18 cellular contexts compared by ENCODE assay signal in genomic region chr6:40476673-40477072, GRCh38.
DNase-seq lines count a peak whose midpoint lies in the region; ATAC-seq and TF ChIP-seq lines count a peak whose summit lies in the region.
"Had no signal": no experiment of that assay in that cellular context is flagged by ENCODE, and none has a peak within 500 bp of the region (broad histone marks: within the 10 kb centered on the region; RNA-seq: fewer than 3 reads in every experiment).

No MANE protein-coding gene starts in this region.

- no peaks in the 10 kb centered on the region for H3K9me3 ChIP-seq in A673 (ENCODE audit: low read depth, low read length, poor library complexity, severe bottlenecking)
- no peaks in the 10 kb centered on the region for H3K9me3 ChIP-seq in CD4-positive, alpha-beta T cell (ENCODE audit: control insufficient read depth, low read length)
- no peaks in the 10 kb centered on the region for H3K9me3 ChIP-seq in naive thymus-derived CD4-positive, alpha-beta T cell (ENCODE audit: control insufficient read depth in 2 of 3, low read length in 3 of 3)

- H3K27ac ChIP-seq in A673 (ENCODE audit: low read depth, low read length, poor library complexity, severe bottlenecking): peak overlapping the region; percentile 86
- H3K27ac ChIP-seq in CD4-positive, alpha-beta T cell (ENCODE audit: low read depth, low read length): no peak overlapping the region
- no peak overlapping the region for H3K27ac ChIP-seq in naive thymus-derived CD4-positive, alpha-beta T cell (ENCODE audit: low read depth, low read length)

- peak overlapping the region; percentile 37 for H3K27ac Mint-ChIP-seq in CD4-positive, alpha-beta T cell
- peak overlapping the region; percentile 96 for H3K27ac Mint-ChIP-seq in central memory CD8-positive, alpha-beta T cell (ENCODE audit: low read depth)
- peak overlapping the region in 6 of 9 donors; percentile 20 to 82 (median 64) for H3K27ac Mint-ChIP-seq in naive thymus-derived CD4-positive, alpha-beta T cell
- H3K27ac Mint-ChIP-seq in activated T-helper 2 cell treated with anti-CD3 and anti-CD28 coated beads, Interferon-gamma antibody, Interleukin-2, Interleukin-4, amounts not matched to agents 10 μg/mL and 5 μg/mL and 100 μg/mL, durations not matched to agents 14 hours and 24 hours and 36 hours: no peak overlapping the region
- H3K27ac Mint-ChIP-seq: B cell; CD4-positive, CD25-positive, alpha-beta regulatory T cell had no signal

- H3K36me3 ChIP-seq in A673 (ENCODE audit: insufficient read depth, low read length, poor library complexity, severe bottlenecking): no peaks in the 10 kb centered on the region
- H3K36me3 ChIP-seq in naive thymus-derived CD4-positive, alpha-beta T cell (ENCODE audit: control insufficient read depth in 2 of 3, insufficient read depth in 3 of 3, low read length in 3 of 3): no peaks in the 10 kb centered on the region

- no peak for ATAC-seq in CD4-positive, alpha-beta T cell (ENCODE audit: poor library complexity)
- ATAC-seq in central memory CD8-positive, alpha-beta T cell (replicated peaks; ENCODE audit: extremely low read depth, poor library complexity, severe bottlenecking): no peak
- ATAC-seq in naive thymus-derived CD4-positive, alpha-beta T cell: no peak
- ATAC-seq: GM12878, Panc1 had no signal

- no peak overlapping the region for H3K4me3 Mint-ChIP-seq in CD4-positive, alpha-beta T cell
- H3K4me3 Mint-ChIP-seq in central memory CD8-positive, alpha-beta T cell: no peak overlapping the region
- no peak overlapping the region for H3K4me3 Mint-ChIP-seq in naive thymus-derived CD4-positive, alpha-beta T cell
- no peak overlapping the region for H3K4me3 Mint-ChIP-seq in activated T-helper 2 cell treated with anti-CD3 and anti-CD28 coated beads, Interferon-gamma antibody, Interleukin-2, Interleukin-4, amounts not matched to agents 10 μg/mL and 5 μg/mL and 100 μg/mL, durations not matched to agents 14 hours and 24 hours and 36 hours (ENCODE audit: low read depth)
- H3K4me3 Mint-ChIP-seq: B cell; CD4-positive, CD25-positive, alpha-beta regulatory T cell had no signal

- no peaks in the 10 kb centered on the region for H3K27me3 ChIP-seq in A673 (replicated peaks; ENCODE audit: insufficient read depth, low read depth, low read length, poor library complexity)
- H3K27me3 ChIP-seq in CD4-positive, alpha-beta T cell (ENCODE audit: control insufficient read depth, insufficient read depth, low read length): no peaks in the 10 kb centered on the region
- no peaks in the 10 kb centered on the region for H3K27me3 ChIP-seq in naive thymus-derived CD4-positive, alpha-beta T cell (ENCODE audit: control insufficient read depth in 2 of 2, insufficient read depth in 2 of 2, low read length in 2 of 2)

- DNase-seq in A673 (ENCODE audit: low spot score) (no peak), LoVo (ENCODE audit: low spot score) (no peak), AG20443 (ENCODE audit: low spot score) (no peak)
- DNase-seq in CD4-positive, alpha-beta T cell: no peak
- DNase-seq in central memory CD8-positive, alpha-beta T cell (ENCODE audit: low spot score in 2 of 2): no peak
- no peak for DNase-seq in naive thymus-derived CD4-positive, alpha-beta T cell
- DNase-seq in activated T-helper 2 cell treated with anti-CD3 and anti-CD28 coated beads, Interferon-gamma antibody, Interleukin-2, Interleukin-4, amounts not matched to agents 10 μg/mL and 5 μg/mL and 100 μg/mL, durations not matched to agents 14 hours and 24 hours and 36 hours (ENCODE audit: low spot score): no peak
- DNase-seq: Calu3; CD4-positive, CD25-positive, alpha-beta regulatory T cell; GF-D8; Kasumi-1; MM.1S; NCI-H1092; NCI-H1436 treated with DMSO at 0.1 percent for 48 hours; NCI-H2081 had no signal

- no peaks in the 10 kb centered on the region for H3K27me3 Mint-ChIP-seq in CD4-positive, alpha-beta T cell
- H3K27me3 Mint-ChIP-seq in central memory CD8-positive, alpha-beta T cell: no peaks in the 10 kb centered on the region
- peaks cover 0 to 23% (median 0%) of the 10 kb centered on the region in 5 donors for H3K27me3 Mint-ChIP-seq in naive thymus-derived CD4-positive, alpha-beta T cell
- peaks cover 1% of the 10 kb centered on the region for H3K27me3 Mint-ChIP-seq in activated T-helper 2 cell treated with anti-CD3 and anti-CD28 coated beads, Interferon-gamma antibody, Interleukin-2, Interleukin-4, amounts not matched to agents 10 μg/mL and 5 μg/mL and 100 μg/mL, durations not matched to agents 14 hours and 24 hours and 36 hours (ENCODE audit: low read depth)

- POLR2A ChIA-PET in A673 (lab: Charles Lee; ENCODE audit: low non-redundant PET): interaction anchor here (0.6 kb wide), 1 partner anchor 36 kb away, joined by 3 read pairs; no protein-coding TSS in a partner anchor
- POLR2A ChIA-PET in CD4-positive, alpha-beta T cell (lab: Charles Lee): no interaction called here
- POLR2A ChIA-PET in naive thymus-derived CD4-positive, alpha-beta T cell (lab: Charles Lee): no interaction called here

- no peak overlapping the region for H3K4me3 ChIP-seq in A673 (ENCODE audit: low read depth, low read length, poor library complexity, severe bottlenecking)
- H3K4me3 ChIP-seq in naive thymus-derived CD4-positive, alpha-beta T cell (ENCODE audit: low read length): no peak overlapping the region
- H3K4me3 ChIP-seq: GM12878 had no signal

- intact Hi-C loops in A673 (cut with micrococcal nuclease; ENCODE audit: unreplicated experiment): loop anchor here (2.0 to 5.0 kb wide), 2 partner anchors 36 to 111 kb away; partner anchors contain the start of gene LRFN2
- intact Hi-C loops in CD4-positive, alpha-beta T cell (cut with DNase I, micrococcal nuclease): no loop called here
- intact Hi-C loops in naive thymus-derived CD4-positive, alpha-beta T cell (cut with micrococcal nuclease): loop anchor here in 1 of 2 donors (5.0 kb wide), 2 partner anchors 39 to 89 kb away; no protein-coding TSS in a partner anchor
- intact Hi-C loops in activated T-helper 2 cell treated with anti-CD3 and anti-CD28 coated beads, Interferon-gamma antibody, Interleukin-2, Interleukin-4, amounts not matched to agents 10 μg/mL and 5 μg/mL and 100 μg/mL, durations not matched to agents 14 hours and 24 hours and 36 hours (cut with micrococcal nuclease): no loop called here

- H3K4me1 ChIP-seq in A673 (ENCODE audit: insufficient read depth, low read length, poor library complexity, severe bottlenecking): peaks cover 63% of the 10 kb centered on the region
- H3K4me1 ChIP-seq in naive thymus-derived CD4-positive, alpha-beta T cell (ENCODE audit: control insufficient read depth in 2 of 2, insufficient read depth in 2 of 2, low read length in 2 of 2): peaks cover 0 to 16% of the 10 kb centered on the region in 2 donors

- CTCF ChIA-PET in A673 (lab: Charles Lee): no interaction called here
- CTCF ChIA-PET in CD4-positive, alpha-beta T cell (lab: Charles Lee): no interaction called here
- CTCF ChIA-PET in naive thymus-derived CD4-positive, alpha-beta T cell (lab: Charles Lee): no interaction called here

- H3K4me1 Mint-ChIP-seq in CD4-positive, alpha-beta T cell (ENCODE audit: low read depth): no peaks in the 10 kb centered on the region
- H3K4me1 Mint-ChIP-seq in central memory CD8-positive, alpha-beta T cell: peaks cover 33% of the 10 kb centered on the region
- peaks cover 0 to 32% (median 0%) of the 10 kb centered on the region in 7 donors for H3K4me1 Mint-ChIP-seq in naive thymus-derived CD4-positive, alpha-beta T cell
- peaks cover 8% of the 10 kb centered on the region for H3K4me1 Mint-ChIP-seq in activated T-helper 2 cell treated with anti-CD3 and anti-CD28 coated beads, Interferon-gamma antibody, Interleukin-2, Interleukin-4, amounts not matched to agents 10 μg/mL and 5 μg/mL and 100 μg/mL, durations not matched to agents 14 hours and 24 hours and 36 hours (ENCODE audit: low read depth)
- H3K4me1 Mint-ChIP-seq: B cell; CD4-positive, CD25-positive, alpha-beta regulatory T cell had no signal

- no peak for TF ChIP-seq CTCF in A673 (conservative IDR thresholded peaks at IDR 0.05; ENCODE audit: low read depth, low read length)
- TF ChIP-seq CTCF in CD4-positive, alpha-beta T cell (IDR thresholded peaks at IDR 0.05): no peak

- BruUV-seq in A673 (replicated peaks; lab: Mats Ljungman, UMichigan): no TSS peak

- no peaks in the 10 kb centered on the region for H3K9me3 Mint-ChIP-seq in CD4-positive, alpha-beta T cell
- no peaks in the 10 kb centered on the region for H3K9me3 Mint-ChIP-seq in central memory CD8-positive, alpha-beta T cell
- H3K9me3 Mint-ChIP-seq in naive thymus-derived CD4-positive, alpha-beta T cell: no peaks in the 10 kb centered on the region
- no peaks in the 10 kb centered on the region for H3K9me3 Mint-ChIP-seq in activated T-helper 2 cell treated with anti-CD3 and anti-CD28 coated beads, Interferon-gamma antibody, Interleukin-2, Interleukin-4, amounts not matched to agents 10 μg/mL and 5 μg/mL and 100 μg/mL, durations not matched to agents 14 hours and 24 hours and 36 hours
- H3K9me3 Mint-ChIP-seq: CD4-positive, CD25-positive, alpha-beta regulatory T cell had no signal

- H3K36me3 Mint-ChIP-seq in CD4-positive, alpha-beta T cell (ENCODE audit: low read depth): no peaks in the 10 kb centered on the region
- H3K36me3 Mint-ChIP-seq in central memory CD8-positive, alpha-beta T cell (ENCODE audit: insufficient read depth): peaks cover 6% of the 10 kb centered on the region
- H3K36me3 Mint-ChIP-seq in naive thymus-derived CD4-positive, alpha-beta T cell: no peaks in the 10 kb centered on the region
- no peaks in the 10 kb centered on the region for H3K36me3 Mint-ChIP-seq in activated T-helper 2 cell treated with anti-CD3 and anti-CD28 coated beads, Interferon-gamma antibody, Interleukin-2, Interleukin-4, amounts not matched to agents 10 μg/mL and 5 μg/mL and 100 μg/mL, durations not matched to agents 14 hours and 24 hours and 36 hours (ENCODE audit: low read depth)
- H3K36me3 Mint-ChIP-seq: CD4-positive, CD25-positive, alpha-beta regulatory T cell had no signal
